ENCODE assay signal across 20 cellular contexts in genomic region chr5:14902826-14903560, GRCh38.
"Had no signal": no experiment of that assay in that cellular context is flagged by ENCODE, and none has a peak within 500 bp of the region (broad histone marks: within the 10 kb centered on the region; RNA-seq: fewer than 3 reads in every experiment).

No MANE protein-coding gene starts in this region.

- H3K27ac ChIP-seq: body of pancreas, esophagus muscularis mucosa, neutrophil, right atrium auricular region, tibial nerve, uterus had no signal

- H3K9me3 ChIP-seq: body of pancreas, esophagus muscularis mucosa, neutrophil, right atrium auricular region, tibial nerve, uterus had no signal

- H3K4me1 ChIP-seq: body of pancreas, uterus had no signal

- DNase-seq: activated CD4-positive, alpha-beta T cell treated with anti-CD3 and anti-CD28 coated beads, Interleukin-2, amount 10 ng/mL, durations not matched to agents 24 days and 14 days; activated CD8-positive, alpha-beta memory T cell treated with anti-CD3 and anti-CD28 coated beads, Interleukin-2, amount 50 U/mL, for 48 hours; activated gamma-delta T cell treated with Interleukin-2 at 50 U/mL for 16 hours; amygdala; body of pancreas; endodermal cell; immature natural killer cell; naive thymus-derived CD4-positive, alpha-beta T cell; posterior cingulate gyrus; stimulated activated CD4-positive, alpha-beta T cell treated with anti-CD3 and anti-CD28 coated beads, Interleukin-15, amount 100 ng/mL, for 24 hours; stimulated activated CD4-positive, alpha-beta T cell treated with anti-CD3 and anti-CD28 coated beads, Interleukin-4, amount 100 ng/mL, for 1 hour; stimulated activated naive B cell treated with anti-CD40 and anti-IgM and Interleukin-4, amounts not matched to agents 10 μg/mL and 1 μg/mL and 100 μg/mL, for 72 hours; T-helper 2 cell; uterus had no signal

- H3K27me3 ChIP-seq: body of pancreas, dorsolateral prefrontal cortex, esophagus muscularis mucosa, right atrium auricular region, tibial nerve, uterus had no signal

- H3K36me3 ChIP-seq: esophagus muscularis mucosa, neutrophil, right atrium auricular region, tibial nerve, uterus had no signal

- H3K4me3 ChIP-seq: body of pancreas, dorsolateral prefrontal cortex, esophagus muscularis mucosa, lung, right atrium auricular region, tibial nerve, uterus had no signal

- ATAC-seq: body of pancreas; naive thymus-derived CD4-positive, alpha-beta T cell; stimulated activated naive B cell treated with anti-CD40 and anti-IgM and Interleukin-4, amounts not matched to agents 10 μg/mL and 1 μg/mL and 100 μg/mL, for 72 hours had no signal
